ENCODE assay signal across 1 cellular context in the genomic region with DNA sequence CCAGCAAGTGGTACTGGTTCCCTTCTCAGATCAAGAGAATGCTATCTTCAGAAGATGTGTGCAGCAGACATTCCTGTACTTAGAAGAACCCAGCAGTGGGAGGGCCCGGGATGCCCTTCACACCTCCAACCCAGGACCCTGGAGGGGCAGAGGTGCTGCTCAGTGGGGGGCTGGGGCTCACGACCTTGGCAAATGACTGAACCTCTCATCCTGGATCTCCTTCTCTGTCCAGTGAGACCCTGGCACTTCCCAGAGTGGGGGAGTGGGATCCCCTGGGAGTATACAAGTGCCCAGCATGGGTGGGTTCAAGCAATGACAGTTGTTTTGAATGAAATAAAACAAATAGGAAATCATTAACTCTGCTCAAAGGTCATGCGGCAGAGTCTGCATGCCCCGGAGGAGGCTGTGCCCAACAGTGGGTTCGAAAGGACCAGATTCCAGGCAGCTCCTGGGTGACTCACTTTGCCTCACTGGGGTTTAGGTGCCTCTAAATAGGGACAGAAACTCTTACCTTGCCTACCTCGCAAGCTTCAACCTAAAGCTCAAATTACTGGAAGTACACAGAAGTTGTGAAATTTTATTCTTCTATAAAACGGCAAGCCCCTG.
TF ChIP-seq lines count a peak whose summit lies in the region.

No MANE protein-coding gene starts in this region.

TF ChIP-seq in HepG2, 621 proteins besides CTCF, POLR2A, EP300 and RAD21 (continued from another document):
- TF ChIP-seq FOXP1 (IDR thresholded peaks at IDR 0.05), result no peak
- TF ChIP-seq FOXP1 (CRISPR knock-in tag; IDR thresholded peaks at IDR 0.05), result peak; percentile 9; the same call in 1 of the 2 replicates
- TF ChIP-seq PPARG (CRISPR knock-in tag; conservative IDR thresholded peaks at IDR 0.05), result peak; percentile 59; the same call in 1 of the 2 replicates
- no peak for TF ChIP-seq NR2F6 (IDR thresholded peaks at IDR 0.05)
- TF ChIP-seq NR2F6 (CRISPR knock-in tag; IDR thresholded peaks at IDR 0.05), result peak; percentile 40; the same call in 1 of the 2 replicates
- no peak for TF ChIP-seq ZNF839 (CRISPR knock-in tag; IDR thresholded peaks at IDR 0.05; ENCODE audit: borderline replicate concordance)
- TF ChIP-seq ZBTB7A (CRISPR knock-in tag; IDR thresholded peaks at IDR 0.05), result 0 out of 2 replicates have a peak, but pooled peaks have one; percentile 23
- TF ChIP-seq PHB2 (IDR thresholded peaks at IDR 0.05; ENCODE audit: partially characterized antibody), result no peak
- peak; percentile 41; the same call in 1 of the 2 replicates for TF ChIP-seq RXRB (CRISPR knock-in tag; IDR thresholded peaks at IDR 0.05; ENCODE audit: borderline replicate concordance)
- peak; percentile 30 for TF ChIP-seq TEAD3 (CRISPR knock-in tag; optimal IDR thresholded peaks at IDR 0.05; ENCODE audit: borderline replicate concordance)
- TF ChIP-seq, protein P1, sequence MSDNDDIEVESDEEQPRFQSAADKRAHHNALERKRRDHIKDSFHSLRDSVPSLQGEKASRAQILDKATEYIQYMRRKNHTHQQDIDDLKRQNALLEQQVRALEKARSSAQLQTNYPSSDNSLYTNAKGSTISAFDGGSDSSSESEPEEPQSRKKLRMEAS (IDR thresholded peaks at IDR 0.05), result peak; percentile 23; the same call in 1 of the 2 replicates
- peak; percentile 79 for TF ChIP-seq FOSL2 (CRISPR knock-in tag; IDR thresholded peaks at IDR 0.05)
- no peak for TF ChIP-seq ZBTB42 (CRISPR knock-in tag; IDR thresholded peaks at IDR 0.05)
- TF ChIP-seq HOMEZ (CRISPR knock-in tag; IDR thresholded peaks at IDR 0.05; ENCODE audit: low read depth), result 0 out of 2 replicates have a peak, but pooled peaks have one; percentile 50
- no peak for TF ChIP-seq RFXAP (CRISPR knock-in tag; IDR thresholded peaks at IDR 0.05; ENCODE audit: borderline replicate concordance)
- TF ChIP-seq ARNT (IDR thresholded peaks at IDR 0.05), result no peak
- no peak for TF ChIP-seq ZNF563 (CRISPR knock-in tag; IDR thresholded peaks at IDR 0.05)
- TF ChIP-seq ZNF891 (CRISPR knock-in tag; IDR thresholded peaks at IDR 0.05), result 0 out of 2 replicates have a peak, but pooled peaks have one; percentile 38
- TF ChIP-seq, protein P2, sequence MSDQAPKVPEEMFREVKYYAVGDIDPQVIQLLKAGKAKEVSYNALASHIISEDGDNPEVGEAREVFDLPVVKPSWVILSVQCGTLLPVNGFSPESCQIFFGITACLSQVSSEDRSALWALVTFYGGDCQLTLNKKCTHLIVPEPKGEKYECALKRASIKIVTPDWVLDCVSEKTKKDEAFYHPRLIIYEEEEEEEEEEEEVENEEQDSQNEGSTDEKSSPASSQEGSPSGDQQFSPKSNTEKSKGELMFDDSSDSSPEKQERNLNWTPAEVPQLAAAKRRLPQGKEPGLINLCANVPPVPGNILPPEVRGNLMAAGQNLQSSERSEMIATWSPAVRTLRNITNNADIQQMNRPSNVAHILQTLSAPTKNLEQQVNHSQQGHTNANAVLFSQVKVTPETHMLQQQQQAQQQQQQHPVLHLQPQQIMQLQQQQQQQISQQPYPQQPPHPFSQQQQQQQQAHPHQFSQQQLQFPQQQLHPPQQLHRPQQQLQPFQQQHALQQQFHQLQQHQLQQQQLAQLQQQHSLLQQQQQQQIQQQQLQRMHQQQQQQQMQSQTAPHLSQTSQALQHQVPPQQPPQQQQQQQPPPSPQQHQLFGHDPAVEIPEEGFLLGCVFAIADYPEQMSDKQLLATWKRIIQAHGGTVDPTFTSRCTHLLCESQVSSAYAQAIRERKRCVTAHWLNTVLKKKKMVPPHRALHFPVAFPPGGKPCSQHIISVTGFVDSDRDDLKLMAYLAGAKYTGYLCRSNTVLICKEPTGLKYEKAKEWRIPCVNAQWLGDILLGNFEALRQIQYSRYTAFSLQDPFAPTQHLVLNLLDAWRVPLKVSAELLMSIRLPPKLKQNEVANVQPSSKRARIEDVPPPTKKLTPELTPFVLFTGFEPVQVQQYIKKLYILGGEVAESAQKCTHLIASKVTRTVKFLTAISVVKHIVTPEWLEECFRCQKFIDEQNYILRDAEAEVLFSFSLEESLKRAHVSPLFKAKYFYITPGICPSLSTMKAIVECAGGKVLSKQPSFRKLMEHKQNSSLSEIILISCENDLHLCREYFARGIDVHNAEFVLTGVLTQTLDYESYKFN (CRISPR knock-in tag; conservative IDR thresholded peaks at IDR 0.05), result peak; percentile 60; the same call in 1 of the 2 replicates
- TF ChIP-seq IKZF5 (CRISPR knock-in tag; IDR thresholded peaks at IDR 0.05), result 0 out of 2 replicates have a peak, but pooled peaks have one; percentile 14
- peak; percentile 42; the same call in 1 of the 2 replicates for TF ChIP-seq SAP130 (CRISPR knock-in tag; IDR thresholded peaks at IDR 0.05; ENCODE audit: low read depth)
- TF ChIP-seq SALL1 (CRISPR knock-in tag; IDR thresholded peaks at IDR 0.05), result peak; percentile 36; the same call in 1 of the 2 replicates
- peak; percentile 33; the same call in 1 of the 2 replicates for TF ChIP-seq HNF1A (IDR thresholded peaks at IDR 0.05; ENCODE audit: low read depth)
- no peak for TF ChIP-seq HNF1A (CRISPR knock-in tag; IDR thresholded peaks at IDR 0.05; ENCODE audit: borderline replicate concordance)
- TF ChIP-seq, protein P3, sequence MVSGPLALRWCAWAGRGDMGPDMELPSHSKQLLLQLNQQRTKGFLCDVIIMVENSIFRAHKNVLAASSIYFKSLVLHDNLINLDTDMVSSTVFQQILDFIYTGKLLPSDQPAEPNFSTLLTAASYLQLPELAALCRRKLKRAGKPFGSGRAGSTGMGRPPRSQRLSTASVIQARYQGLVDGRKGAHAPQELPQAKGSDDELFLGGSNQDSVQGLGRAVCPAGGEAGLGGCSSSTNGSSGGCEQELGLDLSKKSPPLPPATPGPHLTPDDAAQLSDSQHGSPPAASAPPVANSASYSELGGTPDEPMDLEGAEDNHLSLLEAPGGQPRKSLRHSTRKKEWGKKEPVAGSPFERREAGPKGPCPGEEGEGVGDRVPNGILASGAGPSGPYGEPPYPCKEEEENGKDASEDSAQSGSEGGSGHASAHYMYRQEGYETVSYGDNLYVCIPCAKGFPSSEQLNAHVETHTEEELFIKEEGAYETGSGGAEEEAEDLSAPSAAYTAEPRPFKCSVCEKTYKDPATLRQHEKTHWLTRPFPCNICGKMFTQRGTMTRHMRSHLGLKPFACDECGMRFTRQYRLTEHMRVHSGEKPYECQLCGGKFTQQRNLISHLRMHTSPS (CRISPR knock-in tag; IDR thresholded peaks at IDR 0.05; ENCODE audit: low read depth), result peak; percentile 63; the same call in 1 of the 2 replicates
- TF ChIP-seq HNF4A (CRISPR knock-in tag; IDR thresholded peaks at IDR 0.05), result peak; percentile 50; the same call in 1 of the 2 replicates
- peak; percentile 49; the same call in 1 of the 2 replicates for TF ChIP-seq HNF1B (CRISPR knock-in tag; IDR thresholded peaks at IDR 0.05)
- 0 out of 2 replicates have a peak, but pooled peaks have one; percentile 19 for TF ChIP-seq PHF21A (CRISPR knock-in tag; IDR thresholded peaks at IDR 0.05)
- TF ChIP-seq GATAD2A (CRISPR knock-in tag; IDR thresholded peaks at IDR 0.05), result peak; percentile 41; the same call in 1 of the 2 replicates
- TF ChIP-seq ZNF687 (CRISPR knock-in tag; IDR thresholded peaks at IDR 0.05), result peak; percentile 29
- no peak for TF ChIP-seq ZNF652 (CRISPR knock-in tag; IDR thresholded peaks at IDR 0.05; ENCODE audit: borderline replicate concordance, low read depth)
